2 cellular contexts compared by ENCODE assay signal in the genomic region with DNA sequence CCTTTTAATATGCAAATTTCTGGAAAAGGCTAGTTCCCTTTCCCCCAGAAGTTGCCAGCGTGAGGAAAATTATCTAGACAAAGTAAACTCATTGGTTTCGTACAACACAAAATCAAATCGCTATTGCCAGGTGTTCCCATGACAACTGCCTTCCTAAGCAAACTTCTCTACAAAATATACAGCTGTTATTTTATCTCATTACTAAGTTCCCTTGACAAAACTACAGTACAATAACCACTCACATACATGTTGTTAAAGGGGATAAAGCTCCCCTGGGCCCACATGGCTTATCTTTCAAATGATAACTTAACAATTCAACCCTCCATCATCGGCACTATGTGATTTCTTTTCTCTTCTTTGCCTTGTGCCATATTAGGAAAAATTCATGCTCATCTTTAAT.
TF ChIP-seq lines count a peak whose summit lies in the region.

No MANE protein-coding gene starts in this region.

TF ChIP-seq in IMR-90, 13 proteins besides CTCF, POLR2A, EP300 and RAD21 (continued from another document):
- no peak for TF ChIP-seq CHD1 (IDR thresholded peaks at IDR 0.05; ENCODE audit: low read depth, low read length)

TF ChIP-seq in SK-N-SH, 30 proteins besides CTCF, POLR2A, EP300 and RAD21 (continued from another document):
- TF ChIP-seq USF2 (IDR thresholded peaks at IDR 0.05; ENCODE audit: borderline replicate concordance, low read depth, low read length) (no peak), FOXM1 (IDR thresholded peaks at IDR 0.05; ENCODE audit: low read depth) (no peak), REST (IDR thresholded peaks at IDR 0.05; ENCODE audit: low read depth, low read length) (no peak), FOXJ3 (CRISPR knock-in tag; IDR thresholded peaks at IDR 0.05) (no peak), PBX3 (IDR thresholded peaks at IDR 0.05) (no peak), JUND (IDR thresholded peaks at IDR 0.05) (no peak)
- TF ChIP-seq, protein P1, sequence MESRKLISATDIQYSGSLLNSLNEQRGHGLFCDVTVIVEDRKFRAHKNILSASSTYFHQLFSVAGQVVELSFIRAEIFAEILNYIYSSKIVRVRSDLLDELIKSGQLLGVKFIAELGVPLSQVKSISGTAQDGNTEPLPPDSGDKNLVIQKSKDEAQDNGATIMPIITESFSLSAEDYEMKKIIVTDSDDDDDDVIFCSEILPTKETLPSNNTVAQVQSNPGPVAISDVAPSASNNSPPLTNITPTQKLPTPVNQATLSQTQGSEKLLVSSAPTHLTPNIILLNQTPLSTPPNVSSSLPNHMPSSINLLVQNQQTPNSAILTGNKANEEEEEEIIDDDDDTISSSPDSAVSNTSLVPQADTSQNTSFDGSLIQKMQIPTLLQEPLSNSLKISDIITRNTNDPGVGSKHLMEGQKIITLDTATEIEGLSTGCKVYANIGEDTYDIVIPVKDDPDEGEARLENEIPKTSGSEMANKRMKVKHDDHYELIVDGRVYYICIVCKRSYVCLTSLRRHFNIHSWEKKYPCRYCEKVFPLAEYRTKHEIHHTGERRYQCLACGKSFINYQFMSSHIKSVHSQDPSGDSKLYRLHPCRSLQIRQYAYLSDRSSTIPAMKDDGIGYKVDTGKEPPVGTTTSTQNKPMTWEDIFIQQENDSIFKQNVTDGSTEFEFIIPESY (IDR thresholded peaks at IDR 0.05; ENCODE audit: borderline replicate concordance, low read depth), result no peak
TF ChIP-seq in SK-N-SH: peak in this region for 0.
